37 cellular contexts compared by ENCODE assay signal in genomic region chr15:95538693-95539092, GRCh38.
"Had no signal": no experiment of that assay in that cellular context is flagged by ENCODE, and none has a peak within 500 bp of the region (broad histone marks: within the 10 kb centered on the region; RNA-seq: fewer than 3 reads in every experiment).

No MANE protein-coding gene starts in this region.

- H3K36me3 ChIP-seq: adrenal gland, brain microvascular endothelial cell, breast epithelium, WERI-Rb-1 had no signal

- H3K9me3 ChIP-seq: adrenal gland, body of pancreas, breast epithelium had no signal

- H3K27me3 ChIP-seq: adrenal gland, body of pancreas, brain microvascular endothelial cell, breast epithelium had no signal

- H3K27ac ChIP-seq: adrenal gland, body of pancreas, brain microvascular endothelial cell, breast epithelium, WERI-Rb-1 had no signal

- FAIRE-seq: astrocyte had no signal

- ATAC-seq: activated CD4-positive, alpha-beta T cell treated with anti-CD3 and anti-CD28 coated beads for 36 hours; activated CD4-positive, CD25-positive, alpha-beta regulatory T cell treated with anti-CD3 and anti-CD28 coated beads, Interleukin-2, amount 50 U/mL, for 24 hours; activated CD8-positive, alpha-beta T cell treated with anti-CD3 and anti-CD28 coated beads for 36 hours; activated naive CD4-positive, alpha-beta T cell treated with anti-CD3 and anti-CD28 coated beads, Interleukin-2, amount 50 U/mL, for 72 hours; activated T-cell treated with anti-CD3 and anti-CD28 coated beads, Interleukin-2, amount 50 U/mL, for 4 hours; activated T-cell treated with anti-CD3 and anti-CD28 coated beads, Interleukin-2, amount 50 U/mL, for 72 hours; activated T-helper 17 cell treated with anti-CD3 and anti-CD28 coated beads, Interleukin-2, amount 50 U/mL, for 72 hours; body of pancreas; WTC11 had no signal

- H3K27ac Mint-ChIP-seq: activated CD4-positive, alpha-beta memory T cell treated with anti-CD3 and anti-CD28 coated beads for 36 hours; activated CD4-positive, alpha-beta T cell treated with anti-CD3 and anti-CD28 coated beads for 36 hours; activated CD4-positive, alpha-beta T cell treated with anti-CD3 and anti-CD28 coated beads, Interleukin-2, amount 10 ng/mL, durations not matched to agents 7 days and 5 days; activated CD8-positive, alpha-beta T cell treated with anti-CD3 and anti-CD28 coated beads for 36 hours; activated naive CD4-positive, alpha-beta T cell treated with anti-CD3 and anti-CD28 coated beads for 36 hours; activated naive CD4-positive, alpha-beta T cell treated with anti-CD3 and anti-CD28 coated beads, Interleukin-2, amount 50 U/mL, for 72 hours; activated naive CD8-positive, alpha-beta T cell treated with anti-CD3 and anti-CD28 coated beads for 36 hours; activated T-cell treated with anti-CD3 and anti-CD28 coated beads, Interleukin-2, amount 50 U/mL, for 72 hours; activated T-helper 1 cell treated with anti-CD3 and anti-CD28 coated beads, Interleukin-12 subunit alpha, Interleukin-12 subunit beta, Interleukin-2, Interleukin-4 antibody, amounts not matched to agents 30 ng/mL and 10 ng/mL and 1 ng/mL, durations not matched to agents 14 hours and 24 hours and 36 hours; activated T-helper 17 cell treated with anti-CD3 and anti-CD28 coated beads, Interleukin-2, amount 50 U/mL, for 72 hours; T-helper 1 cell treated with Interleukin-12 subunit alpha and Interleukin-12 subunit beta and Interleukin-4 antibody, amounts not matched to agents 30 μg/mL and 1 μg/mL, for 36 hours; T-helper 2 cell treated with Interferon-gamma antibody and Interleukin-4, amounts not matched to agents 5 μg/mL and 100 μg/mL, for 36 hours; WTC11 had no signal

- H3K4me3 Mint-ChIP-seq: activated CD4-positive, alpha-beta memory T cell treated with anti-CD3 and anti-CD28 coated beads for 36 hours; activated CD4-positive, alpha-beta T cell treated with anti-CD3 and anti-CD28 coated beads for 36 hours; activated CD4-positive, alpha-beta T cell treated with anti-CD3 and anti-CD28 coated beads, Interleukin-2, amount 10 ng/mL, durations not matched to agents 7 days and 5 days; activated CD8-positive, alpha-beta T cell treated with anti-CD3 and anti-CD28 coated beads for 36 hours; activated naive CD4-positive, alpha-beta T cell treated with anti-CD3 and anti-CD28 coated beads for 36 hours; activated naive CD8-positive, alpha-beta T cell treated with anti-CD3 and anti-CD28 coated beads for 36 hours; activated T-cell treated with anti-CD3 and anti-CD28 coated beads, Interleukin-2, amount 50 U/mL, for 4 hours; activated T-cell treated with anti-CD3 and anti-CD28 coated beads, Interleukin-2, amount 50 U/mL, for 72 hours; activated T-helper 1 cell treated with anti-CD3 and anti-CD28 coated beads, Interleukin-12 subunit alpha, Interleukin-12 subunit beta, Interleukin-2, Interleukin-4 antibody, amounts not matched to agents 30 ng/mL and 10 ng/mL and 1 ng/mL, durations not matched to agents 14 hours and 24 hours and 36 hours; activated T-helper 17 cell treated with anti-CD3 and anti-CD28 coated beads, Interleukin-2, amount 50 U/mL, for 72 hours; T-helper 1 cell treated with Interleukin-12 subunit alpha and Interleukin-12 subunit beta and Interleukin-4 antibody, amounts not matched to agents 30 μg/mL and 1 μg/mL, for 36 hours; T-helper 2 cell treated with Interferon-gamma antibody and Interleukin-4, amounts not matched to agents 5 μg/mL and 100 μg/mL, for 36 hours; WTC11 had no signal

- H3K9me3 Mint-ChIP-seq: activated CD4-positive, alpha-beta memory T cell treated with anti-CD3 and anti-CD28 coated beads for 36 hours; activated CD4-positive, alpha-beta T cell treated with anti-CD3 and anti-CD28 coated beads, Interleukin-2, amount 10 ng/mL, durations not matched to agents 7 days and 5 days; activated CD8-positive, alpha-beta T cell treated with anti-CD3 and anti-CD28 coated beads for 36 hours; activated naive CD4-positive, alpha-beta T cell treated with anti-CD3 and anti-CD28 coated beads for 36 hours; activated naive CD4-positive, alpha-beta T cell treated with anti-CD3 and anti-CD28 coated beads, Interleukin-2, amount 50 U/mL, for 72 hours; activated naive CD8-positive, alpha-beta T cell treated with anti-CD3 and anti-CD28 coated beads for 36 hours; activated T-cell treated with anti-CD3 and anti-CD28 coated beads, Interleukin-2, amount 50 U/mL, for 4 hours; activated T-cell treated with anti-CD3 and anti-CD28 coated beads, Interleukin-2, amount 50 U/mL, for 72 hours; activated T-helper 1 cell treated with anti-CD3 and anti-CD28 coated beads, Interleukin-12 subunit alpha, Interleukin-12 subunit beta, Interleukin-2, Interleukin-4 antibody, amounts not matched to agents 30 ng/mL and 10 ng/mL and 1 ng/mL, durations not matched to agents 14 hours and 24 hours and 36 hours; T-helper 1 cell treated with Interleukin-12 subunit alpha and Interleukin-12 subunit beta and Interleukin-4 antibody, amounts not matched to agents 30 μg/mL and 1 μg/mL, for 36 hours; T-helper 2 cell treated with Interferon-gamma antibody and Interleukin-4, amounts not matched to agents 5 μg/mL and 100 μg/mL, for 36 hours; WTC11 had no signal

- H3K4me3 ChIP-seq: adrenal gland, body of pancreas, breast epithelium had no signal

- H3K4me1 ChIP-seq: adrenal gland, body of pancreas, breast epithelium had no signal

- DNase-seq: activated CD4-positive, alpha-beta memory T cell treated with anti-CD3 and anti-CD28 coated beads for 36 hours; activated CD4-positive, alpha-beta T cell treated with anti-CD3 and anti-CD28 coated beads for 1 hour; activated CD4-positive, alpha-beta T cell treated with anti-CD3 and anti-CD28 coated beads for 36 hours; activated CD4-positive, alpha-beta T cell treated with anti-CD3 and anti-CD28 coated beads for 48 hours; activated CD4-positive, alpha-beta T cell treated with anti-CD3 and anti-CD28 coated beads, Interleukin-2, amount 10 ng/mL, durations not matched to agents 7 days and 5 days; activated CD4-positive, CD25-positive, alpha-beta regulatory T cell; activated CD8-positive, alpha-beta memory T cell treated with anti-CD3 and anti-CD28 coated beads, Interleukin-2, amount 50 U/mL, for 4 hours; activated CD8-positive, alpha-beta T cell treated with anti-CD3 and anti-CD28 coated beads for 36 hours; activated effector memory CD4-positive, alpha-beta T cell treated with anti-CD3 and anti-CD28 coated beads, Interleukin-2, amount 50 U/mL, for 16 hours; activated gamma-delta T cell treated with Interleukin-2 at 50 U/mL for 16 hours; activated naive CD4-positive, alpha-beta T cell; activated naive CD4-positive, alpha-beta T cell treated with anti-CD3 and anti-CD28 coated beads for 36 hours; activated naive CD4-positive, alpha-beta T cell treated with anti-CD3 and anti-CD28 coated beads, Interleukin-2, amount 50 U/mL, for 16 hours; activated naive CD8-positive, alpha-beta T cell treated with anti-CD3 and anti-CD28 coated beads for 36 hours; activated T-cell treated with anti-CD3 and anti-CD28 coated beads for 4 hours; activated T-cell treated with anti-CD3 and anti-CD28 coated beads, Interleukin-2, amount 50 U/mL, for 1 hour; activated T-cell treated with anti-CD3 and anti-CD28 coated beads, Interleukin-2, amount 50 U/mL, for 4 hours; activated T-cell treated with anti-CD3 and anti-CD28 coated beads, Interleukin-2, amount 50 U/mL, for 72 hours; adrenal gland; amniotic stem cell; aorta; body of pancreas; brain microvascular endothelial cell; central memory CD4-positive, alpha-beta T cell; T-helper 1 cell; T-helper 2 cell; T-helper 9 cell; WERI-Rb-1 had no signal

- H3K4me1 Mint-ChIP-seq: activated CD4-positive, alpha-beta T cell treated with anti-CD3 and anti-CD28 coated beads for 36 hours; activated CD4-positive, alpha-beta T cell treated with anti-CD3 and anti-CD28 coated beads, Interleukin-2, amount 10 ng/mL, durations not matched to agents 7 days and 5 days; activated naive CD8-positive, alpha-beta T cell treated with anti-CD3 and anti-CD28 coated beads for 36 hours; activated T-helper 17 cell treated with anti-CD3 and anti-CD28 coated beads, Interleukin-2, amount 50 U/mL, for 72 hours had no signal

- H3K36me3 Mint-ChIP-seq: activated CD4-positive, alpha-beta memory T cell treated with anti-CD3 and anti-CD28 coated beads for 36 hours; activated naive CD4-positive, alpha-beta T cell treated with anti-CD3 and anti-CD28 coated beads, Interleukin-2, amount 50 U/mL, for 72 hours; activated naive CD8-positive, alpha-beta T cell treated with anti-CD3 and anti-CD28 coated beads for 36 hours; WTC11 had no signal

- H3K27me3 Mint-ChIP-seq: activated CD4-positive, alpha-beta memory T cell treated with anti-CD3 and anti-CD28 coated beads for 36 hours had no signal
